Comparison of ENCODE assay signal across 8 cellular contexts in genomic region chr22:29820941-29821789, GRCh38. TPM values are rescaled to one million over a fixed set of nuclear protein-coding genes. Genes with fewer than 3 reads are reported as not detected.
DNase-seq lines count a peak whose midpoint lies in the region; ATAC-seq, FAIRE-seq and TF ChIP-seq lines count a peak whose summit lies in the region.

No MANE protein-coding gene starts in this region.

- H3K36me3 Mint-ChIP-seq in activated naive CD4-positive, alpha-beta T cell treated with anti-CD3 and anti-CD28 coated beads, Interleukin-2, amount 50 U/mL, for 72 hours, result peaks cover 16 to 18% of the 10 kb centered on the region in 2 donors
- H3K36me3 Mint-ChIP-seq in CD4-positive, alpha-beta T cell (ENCODE audit: low read depth), result peaks cover 82% of the 10 kb centered on the region

- TF ChIP-seq EP300 in HepG2 (IDR thresholded peaks at IDR 0.05; ENCODE audit: low read depth in 2 of 2, low read length in 2 of 2), result no peak
- no peak for TF ChIP-seq EP300 in HepG2 (CRISPR knock-in tag; IDR thresholded peaks at IDR 0.05; ENCODE audit: borderline replicate concordance)
- peak in 1 of 2 donors; percentile 31 for TF ChIP-seq EP300 in tibial nerve (IDR thresholded peaks at IDR 0.05)

- peak overlapping the region; percentile 38 for H3K4me2 ChIP-seq in OCI-LY3 (ENCODE audit: low read length)
- peak overlapping the region; percentile 29; the same call in 1 of the 2 replicates for H3K4me2 ChIP-seq in HepG2 (ENCODE audit: low read depth, low read length)

- H3K36me3 ChIP-seq in OCI-LY3 (replicated peaks; ENCODE audit: low read depth, low read length), result peaks cover 45% of the 10 kb centered on the region
- H3K36me3 ChIP-seq in HepG2 (replicated peaks in 1 of 2; ENCODE audit: control insufficient read depth in 1 of 2, insufficient read depth in 2 of 2, low read length in 2 of 2), result peaks cover 10 to 33% of the 10 kb centered on the region in 2 experiments
- peaks cover 0 to 96% (median 0%) of the 10 kb centered on the region in 3 donors for H3K36me3 ChIP-seq in tibial nerve

- WGBS in HepG2 (ENCODE audit: low lambda C conversion rate), result 59% methylated on average over 11 of the region's 12 CpGs
- 54 to 61% methylated on average over 12 of the region's 12 CpGs for WGBS in tibial nerve, 2 donors

- DNase-seq in activated naive CD4-positive, alpha-beta T cell treated with anti-CD3 and anti-CD28 coated beads, Interleukin-2, amount 50 U/mL, for 72 hours (ENCODE audit: low spot score in 2 of 2), result peak; percentile 36 to 73
- DNase-seq in activated naive CD4-positive, alpha-beta T cell (lab: John Stamatoyannopoulos, UW), result no peak
- peak; percentile 83 for DNase-seq in astrocyte of the spinal cord (ENCODE audit: low read depth, low spot score)
- peak; percentile 86 for DNase-seq in HepG2 (ENCODE audit: low spot score)
- DNase-seq in tibial nerve (ENCODE audit: low spot score in 2 of 2), result peak; percentile 45 to 62
- DNase-seq in CD4-positive, alpha-beta T cell, result no peak

- intact Hi-C loops in HepG2 (cut with micrococcal nuclease; ENCODE audit: unreplicated experiment), result no loop called here
- intact Hi-C loops in CD4-positive, alpha-beta T cell (cut with DNase I, micrococcal nuclease), result no loop called here

- H4K20me1 ChIP-seq in OCI-LY3 (ENCODE audit: insufficient read depth, low read length) (no peaks in the 10 kb centered on the region; the same call in 1 of the 2 replicates), HepG2 (ENCODE audit: insufficient read depth, low read length) (peaks cover 6% of the 10 kb centered on the region; the same call in 1 of the 2 replicates)

- H3K79me2 ChIP-seq in OCI-LY3 (ENCODE audit: low read length) (no peaks in the 10 kb centered on the region), HepG2 (ENCODE audit: insufficient read depth, low read length) (no peaks in the 10 kb centered on the region)

- H3K27ac ChIP-seq in OCI-LY3 (ENCODE audit: low read length) (peak overlapping the region; percentile 34), HepG2 (ENCODE audit: extremely low read length, insufficient read depth, low read length) (peak overlapping the region; percentile 54), tibial nerve (peak overlapping the region in 1 of 4 donors; percentile 20)
- no peak overlapping the region for H3K27ac ChIP-seq in CD4-positive, alpha-beta T cell (ENCODE audit: low read depth, low read length)

- H3K9me3 Mint-ChIP-seq in activated naive CD4-positive, alpha-beta T cell treated with anti-CD3 and anti-CD28 coated beads, Interleukin-2, amount 50 U/mL, for 72 hours, result no peaks in the 10 kb centered on the region
- H3K9me3 Mint-ChIP-seq in CD4-positive, alpha-beta T cell, result no peaks in the 10 kb centered on the region

- ATAC-seq in activated naive CD4-positive, alpha-beta T cell treated with anti-CD3 and anti-CD28 coated beads, Interleukin-2, amount 50 U/mL, for 72 hours, result peak; percentile 98 to 99
- ATAC-seq in HG03469 (IDR thresholded peaks at IDR 0.05; ENCODE audit: unreplicated experiment) (peak; percentile 74), HepG2 (peak; percentile 90)
- ATAC-seq in CD4-positive, alpha-beta T cell (ENCODE audit: poor library complexity), result no peak

- H3K4me3 ChIP-seq in OCI-LY3 (ENCODE audit: low read length) (no peak overlapping the region), astrocyte of the spinal cord (ENCODE audit: low read depth, low read length) (no peak overlapping the region), HepG2 (replicated peaks in 1 of 3; ENCODE audit: insufficient read depth in 1 of 3, low read depth in 2 of 3, low read length in 3 of 3) (no peak overlapping the region), tibial nerve (no peak overlapping the region)

- no peak for TF ChIP-seq RAD21 in HepG2 (CRISPR knock-in tag; IDR thresholded peaks at IDR 0.05)

- in situ Hi-C loops in astrocyte of the spinal cord (cut with HindIII; ENCODE audit: low sequenced_read_pairs) (no loop called here), HepG2 (cut with HindIII; ENCODE audit: extremely low pct_ligation_motif_present, low pct_unique_long_range_greater_than_20kb) (no loop called here)

- CTCF ChIA-PET in HepG2 (lab: Yijun Ruan, JAX; ENCODE audit: low intra/inter-chr PET ratio, low total read pairs), result no interaction called here
- CTCF ChIA-PET in CD4-positive, alpha-beta T cell (lab: Charles Lee), result no interaction called here

- peak; percentile 68 for FAIRE-seq in HepG2 (lab: Jason Lieb, UNC)

- no peaks in the 10 kb centered on the region for H3K27me3 ChIP-seq in OCI-LY3 (ENCODE audit: low read depth, low read length)
- H3K27me3 ChIP-seq in HepG2 (ENCODE audit: control insufficient read depth in 1 of 2, insufficient read depth in 2 of 2, low read length in 2 of 2), result no peaks in the 10 kb centered on the region; a peak in 1 of 5 replicates
- H3K27me3 ChIP-seq in tibial nerve, result no peaks in the 10 kb centered on the region
- H3K27me3 ChIP-seq in CD4-positive, alpha-beta T cell (ENCODE audit: control insufficient read depth, insufficient read depth, low read length), result no peaks in the 10 kb centered on the region

- POLR2A ChIA-PET in HepG2 (lab: Yijun Ruan, JAX), result interaction anchor here (1.0 to 1.8 kb wide), 2 partner anchors 17 to 55 kb away, joined by 4 to 7 read pairs; partner anchors contain the start of genes ASCC2 and ZMAT5
- POLR2A ChIA-PET in CD4-positive, alpha-beta T cell (lab: Charles Lee), result no interaction called here

- H2AFZ ChIP-seq in OCI-LY3 (ENCODE audit: low read depth, low read length), result no peak overlapping the region
- H2AFZ ChIP-seq in HepG2 (ENCODE audit: low read length), result no peak overlapping the region

- H3K4me1 Mint-ChIP-seq in CD4-positive, alpha-beta T cell (ENCODE audit: low read depth), result no peaks in the 10 kb centered on the region

- H3K4me1 ChIP-seq in OCI-LY3 (ENCODE audit: low read length), result peaks cover 13% of the 10 kb centered on the region
- H3K4me1 ChIP-seq in HepG2 (ENCODE audit: insufficient read depth, low read length), result peaks cover 23% of the 10 kb centered on the region
- peaks cover 0 to 9% (median under 1%) of the 10 kb centered on the region in 4 donors for H3K4me1 ChIP-seq in tibial nerve

- no peak overlapping the region for H3K4me3 Mint-ChIP-seq in CD4-positive, alpha-beta T cell

- TF ChIP-seq POLR2A in HepG2 (IDR thresholded peaks at IDR 0.05; ENCODE audit: insufficient read depth in 1 of 2, low read depth in 2 of 2, low read length in 2 of 2) (no peak), tibial nerve (IDR thresholded peaks at IDR 0.05) (no peak)

- TF ChIP-seq CTCF in OCI-LY3 (IDR thresholded peaks at IDR 0.05; ENCODE audit: low read depth, low read length) (no peak), astrocyte of the spinal cord (IDR thresholded peaks at IDR 0.05; ENCODE audit: low read depth, low read length) (no peak), HepG2 (CRISPR knock-in tag; IDR thresholded peaks at IDR 0.05) (no peak), tibial nerve (IDR thresholded peaks at IDR 0.05) (no peak)
- TF ChIP-seq CTCF in CD4-positive, alpha-beta T cell (IDR thresholded peaks at IDR 0.05), result no peak

- no peaks in the 10 kb centered on the region for H3K27me3 Mint-ChIP-seq in CD4-positive, alpha-beta T cell

- BruUV-seq in HepG2 (replicated peaks; lab: Mats Ljungman, UMichigan), result no TSS peak

- peak overlapping the region; percentile 12 to 75 for H3K27ac Mint-ChIP-seq in activated naive CD4-positive, alpha-beta T cell treated with anti-CD3 and anti-CD28 coated beads, Interleukin-2, amount 50 U/mL, for 72 hours
- no peak overlapping the region for H3K27ac Mint-ChIP-seq in CD4-positive, alpha-beta T cell

- no peak overlapping the region for H3K9ac ChIP-seq in OCI-LY3 (ENCODE audit: low read length)
- H3K9ac ChIP-seq in HepG2 (ENCODE audit: insufficient read depth, low read depth, low read length), result no peak overlapping the region

- H3K9me3 ChIP-seq in OCI-LY3 (ENCODE audit: insufficient read depth, low read length) (no peaks in the 10 kb centered on the region), HepG2 (ENCODE audit: low read length) (no peaks in the 10 kb centered on the region), tibial nerve (no peaks in the 10 kb centered on the region)
- no peaks in the 10 kb centered on the region for H3K9me3 ChIP-seq in CD4-positive, alpha-beta T cell (ENCODE audit: control insufficient read depth, low read length)

RNA-seq across cellular contexts. Expression of gene ASCC2, which starts 16.9 kb away (rescaled TPM):
- total RNA-seq in activated naive CD4-positive, alpha-beta T cell treated with anti-CD3 and anti-CD28 coated beads, Interleukin-2, amount 50 U/mL, for 72 hours, result 10 to 100 TPM; 55.0 to 73.2 TPM
- 24.3 and 26.3 TPM in 2 replicates for total RNA-seq in HepG2 (2016; rRNA removed; fragmentation: Illumina TruSeq; extraction: Trizol)
- total RNA-seq in HepG2 (2016; cell fraction: cytosol; rRNA removed; fragmentation: Illumina TruSeq; extraction: Trizol; ENCODE audit: low read depth), result 17.6 and 18.6 TPM in 2 replicates
- 22.7 and 27.6 TPM in 2 replicates for total RNA-seq in HepG2 (2016; cell fraction: insoluble cytoplasmic fraction; rRNA removed; fragmentation: Illumina TruSeq; extraction: Trizol)
- 25.1 and 25.9 TPM in 2 replicates for total RNA-seq in HepG2 (2016; cell fraction: membrane; rRNA removed; fragmentation: Illumina TruSeq; extraction: Trizol)
- total RNA-seq in HepG2 (2016; cell fraction: nucleus; rRNA removed; fragmentation: Illumina TruSeq; extraction: Trizol), result 25.8 and 29.0 TPM in 2 replicates
- 26.2 and 29.9 TPM in 2 replicates for polyA plus RNA-seq in HepG2 (2011; rRNA removed)
- polyA plus RNA-seq in HepG2 (2011; cell fraction: cytosol; rRNA removed), result 17.5 and 19.1 TPM in 2 replicates
- 43.6 and 44.8 TPM in 2 replicates for polyA plus RNA-seq in HepG2 (2011; cell fraction: nucleus; rRNA removed)
- 21.1 and 26.8 TPM in 2 replicates for polyA plus RNA-seq in HepG2 (2012)
- 18.0 and 18.4 TPM in 2 replicates for polyA plus RNA-seq in HepG2 (2016; cell fraction: cytosol; fragmentation: Illumina TruSeq; extraction: Trizol; ENCODE audit: low read depth)
- polyA plus RNA-seq in HepG2 (2016; cell fraction: insoluble cytoplasmic fraction; fragmentation: Illumina TruSeq; extraction: Trizol; ENCODE audit: low read depth), result 35.0 and 42.8 TPM in 2 replicates
- 25.5 and 26.7 TPM in 2 replicates for polyA plus RNA-seq in HepG2 (2016; cell fraction: membrane; fragmentation: Illumina TruSeq; extraction: Trizol; ENCODE audit: low read depth)
- 59.5 and 59.7 TPM in 2 replicates for polyA plus RNA-seq in HepG2 (2016; cell fraction: nucleus; fragmentation: Illumina TruSeq; extraction: Trizol; ENCODE audit: insufficient read depth, low read depth)
- 45.5 and 76.2 TPM in 2 replicates for polyA minus RNA-seq in HepG2 (2011; rRNA and poly(A)+ RNA removed; ENCODE audit: low replicate concordance)
- polyA minus RNA-seq in HepG2 (2011; cell fraction: cytosol; rRNA and poly(A)+ RNA removed), result 17.1 and 17.2 TPM in 2 replicates
- 38.6 and 40.3 TPM in 2 replicates for polyA minus RNA-seq in HepG2 (2011; cell fraction: nucleus; rRNA and poly(A)+ RNA removed)
- 10 to 100 TPM; 30.4 to 45.3 (median 40.9) TPM for total RNA-seq in tibial nerve
- total RNA-seq in CD4-positive, alpha-beta T cell, result 10 to 100 TPM; 67.1 to 68.3 TPM

RNA-seq across cellular contexts. Expression of gene UQCR10, which starts 54.0 kb away (rescaled TPM):
- 100 to 1,000 TPM in 1 of 2 donors, 10 to 100 TPM in 1; 72.2 to 107 TPM for total RNA-seq in activated naive CD4-positive, alpha-beta T cell treated with anti-CD3 and anti-CD28 coated beads, Interleukin-2, amount 50 U/mL, for 72 hours
- 225 and 309 TPM in 2 replicates for total RNA-seq in HepG2 (2016; rRNA removed; fragmentation: Illumina TruSeq; extraction: Trizol)
- total RNA-seq in HepG2 (2016; cell fraction: cytosol; rRNA removed; fragmentation: Illumina TruSeq; extraction: Trizol; ENCODE audit: low read depth), result 89.2 and 115 TPM in 2 replicates
- total RNA-seq in HepG2 (2016; cell fraction: insoluble cytoplasmic fraction; rRNA removed; fragmentation: Illumina TruSeq; extraction: Trizol), result 226 and 327 TPM in 2 replicates
- total RNA-seq in HepG2 (2016; cell fraction: membrane; rRNA removed; fragmentation: Illumina TruSeq; extraction: Trizol), result 166 and 174 TPM in 2 replicates
- 63.2 and 78.3 TPM in 2 replicates for total RNA-seq in HepG2 (2016; cell fraction: nucleus; rRNA removed; fragmentation: Illumina TruSeq; extraction: Trizol)
- 203 and 232 TPM in 2 replicates for polyA plus RNA-seq in HepG2 (2011; rRNA removed)
- polyA plus RNA-seq in HepG2 (2011; cell fraction: cytosol; rRNA removed), result 210 and 287 TPM in 2 replicates
- polyA plus RNA-seq in HepG2 (2011; cell fraction: nucleus; rRNA removed), result 54.5 and 66.4 TPM in 2 replicates
- polyA plus RNA-seq in HepG2 (2012), result 157 and 173 TPM in 2 replicates
- 119 and 141 TPM in 2 replicates for polyA plus RNA-seq in HepG2 (2016; cell fraction: cytosol; fragmentation: Illumina TruSeq; extraction: Trizol; ENCODE audit: low read depth)
- polyA plus RNA-seq in HepG2 (2016; cell fraction: insoluble cytoplasmic fraction; fragmentation: Illumina TruSeq; extraction: Trizol; ENCODE audit: low read depth), result 316 and 360 TPM in 2 replicates
- 156 and 169 TPM in 2 replicates for polyA plus RNA-seq in HepG2 (2016; cell fraction: membrane; fragmentation: Illumina TruSeq; extraction: Trizol; ENCODE audit: low read depth)
- 145 and 146 TPM in 2 replicates for polyA plus RNA-seq in HepG2 (2016; cell fraction: nucleus; fragmentation: Illumina TruSeq; extraction: Trizol; ENCODE audit: insufficient read depth, low read depth)
- 174 and 191 TPM in 2 replicates for polyA minus RNA-seq in HepG2 (2011; rRNA and poly(A)+ RNA removed; ENCODE audit: low replicate concordance)
- polyA minus RNA-seq in HepG2 (2011; cell fraction: cytosol; rRNA and poly(A)+ RNA removed), result 62.8 and 71.2 TPM in 2 replicates
- 35.6 and 37.2 TPM in 2 replicates for polyA minus RNA-seq in HepG2 (2011; cell fraction: nucleus; rRNA and poly(A)+ RNA removed)
- total RNA-seq in tibial nerve, result 10 to 100 TPM; 30.4 to 56.7 (median 35.5) TPM
- 10 to 100 TPM; 19.2 to 20.3 TPM for total RNA-seq in CD4-positive, alpha-beta T cell

RNA-seq across cellular contexts. Expression of gene ZMAT5, which starts 54.4 kb away (rescaled TPM):
- total RNA-seq in activated naive CD4-positive, alpha-beta T cell treated with anti-CD3 and anti-CD28 coated beads, Interleukin-2, amount 50 U/mL, for 72 hours, result 10 to 100 TPM; 16.3 to 18.6 TPM
- total RNA-seq in HepG2 (2016; rRNA removed; fragmentation: Illumina TruSeq; extraction: Trizol) (27.8 and 34.7 TPM in 2 replicates), tibial nerve (10 to 100 TPM; 22.1 to 29.3 (median 26.6) TPM)
- 11.5 and 12.9 TPM in 2 replicates for total RNA-seq in HepG2 (2016; cell fraction: cytosol; rRNA removed; fragmentation: Illumina TruSeq; extraction: Trizol; ENCODE audit: low read depth)
- 26.3 and 38.9 TPM in 2 replicates for total RNA-seq in HepG2 (2016; cell fraction: insoluble cytoplasmic fraction; rRNA removed; fragmentation: Illumina TruSeq; extraction: Trizol)
- total RNA-seq in HepG2 (2016; cell fraction: membrane; rRNA removed; fragmentation: Illumina TruSeq; extraction: Trizol), result 9.5 and 12.3 TPM in 2 replicates
- total RNA-seq in HepG2 (2016; cell fraction: nucleus; rRNA removed; fragmentation: Illumina TruSeq; extraction: Trizol), result 9.1 and 10.6 TPM in 2 replicates
- 20.7 and 23.3 TPM in 2 replicates for polyA plus RNA-seq in HepG2 (2011; rRNA removed)
- 17.4 and 24.4 TPM in 2 replicates for polyA plus RNA-seq in HepG2 (2011; cell fraction: cytosol; rRNA removed)
- polyA plus RNA-seq in HepG2 (2011; cell fraction: nucleus; rRNA removed), result 14.3 and 16.6 TPM in 2 replicates
- polyA plus RNA-seq in HepG2 (2012), result 11.6 and 14.1 TPM in 2 replicates
- 9.4 and 11.6 TPM in 2 replicates for polyA plus RNA-seq in HepG2 (2016; cell fraction: cytosol; fragmentation: Illumina TruSeq; extraction: Trizol; ENCODE audit: low read depth)
- polyA plus RNA-seq in HepG2 (2016; cell fraction: insoluble cytoplasmic fraction; fragmentation: Illumina TruSeq; extraction: Trizol; ENCODE audit: low read depth), result 32.3 and 35.6 TPM in 2 replicates
- 8.4 and 9.8 TPM in 2 replicates for polyA plus RNA-seq in HepG2 (2016; cell fraction: membrane; fragmentation: Illumina TruSeq; extraction: Trizol; ENCODE audit: low read depth)
- 15.3 and 17.8 TPM in 2 replicates for polyA plus RNA-seq in HepG2 (2016; cell fraction: nucleus; fragmentation: Illumina TruSeq; extraction: Trizol; ENCODE audit: insufficient read depth, low read depth)
- polyA minus RNA-seq in HepG2 (2011; rRNA and poly(A)+ RNA removed; ENCODE audit: low replicate concordance), result 4.4 and 7.5 TPM in 2 replicates
- 4.7 and 6.3 TPM in 2 replicates for polyA minus RNA-seq in HepG2 (2011; cell fraction: cytosol; rRNA and poly(A)+ RNA removed)
- 2.8 and 4.1 TPM in 2 replicates for polyA minus RNA-seq in HepG2 (2011; cell fraction: nucleus; rRNA and poly(A)+ RNA removed)
- total RNA-seq in CD4-positive, alpha-beta T cell, result 1 to 10 TPM; 5.6 to 6.6 TPM

Comparison
In these comparisons a context has a peak if more than half of its experiments do, and no peak if none do; other contexts are left out.
1. DNase-seq: peak in activated naive CD4-positive, alpha-beta T cell treated with anti-CD3 and anti-CD28 coated beads, Interleukin-2, amount 50 U/mL, for 72 hours (2 of 2), astrocyte of the spinal cord (single experiment), HepG2 (single experiment) and tibial nerve (2 of 2); none in activated naive CD4-positive, alpha-beta T cell (0 of 4) and CD4-positive, alpha-beta T cell (0 of 10).